Comparison of ENCODE assay signal across 8 cellular contexts in genomic region chr5:55159763-55160492, GRCh38. TPM values are rescaled to one million over a fixed set of nuclear protein-coding genes. Genes with fewer than 3 reads are reported as not detected.
A peak's percentile ranks its signal among the peaks of the same experiment; 100 is the strongest.
DNase-seq lines count a peak whose midpoint lies in the region; ATAC-seq and TF ChIP-seq lines count a peak whose summit lies in the region.

Gene GPX8, plus strand, starts transcription at chr5:55160171. Its CDS starts 22 bp downstream, at chr5:55160193.

- no peak within 1 kb of the TSS for H3K4me3 ChIP-seq in CD4-positive, CD25-positive, alpha-beta regulatory T cell (ENCODE audit: low read depth, low read length)
- peak within 1 kb of the TSS; percentile 58 for H3K4me3 ChIP-seq in HFF-Myc (replicated peaks; ENCODE audit: low read depth, low read length)
- peak within 1 kb of the TSS in 3 of 4 donors; percentile 8 to 39 (median 23) for H3K4me3 ChIP-seq in Peyer's patch
- peak within 1 kb of the TSS in 3 of 4 donors; percentile 17 to 48 (median 29) for H3K4me3 ChIP-seq in transverse colon

- no peaks in the 10 kb centered on the region for H3K4me1 Mint-ChIP-seq in CD4-positive, CD25-positive, alpha-beta regulatory T cell
- H3K4me1 Mint-ChIP-seq in effector memory CD8-positive, alpha-beta T cell (ENCODE audit: low read depth in 2 of 2): peaks cover 0 to 3% of the 10 kb centered on the region in 2 donors
- no peaks in the 10 kb centered on the region for H3K4me1 Mint-ChIP-seq in memory B cell

- H3K36me3 Mint-ChIP-seq in CD4-positive, CD25-positive, alpha-beta regulatory T cell: no peaks in the 10 kb centered on the region
- no peaks in the 10 kb centered on the region for H3K36me3 Mint-ChIP-seq in effector memory CD8-positive, alpha-beta T cell (ENCODE audit: insufficient read depth)
- no peaks in the 10 kb centered on the region for H3K36me3 Mint-ChIP-seq in memory B cell

- ATAC-seq in CD4-positive, CD25-positive, alpha-beta regulatory T cell (ENCODE audit: low read depth in 2 of 2): peak in 1 of 2 donors; percentile 60
- ATAC-seq in effector memory CD8-positive, alpha-beta T cell (replicated peaks): peak; percentile 87
- ATAC-seq in memory B cell (ENCODE audit: low read depth) (peak; percentile 41), GM19023 (IDR thresholded peaks at IDR 0.05; ENCODE audit: unreplicated experiment) (no peak)
- ATAC-seq in activated CD4-positive, CD25-positive, alpha-beta regulatory T cell treated with anti-CD3 and anti-CD28 coated beads, Interleukin-2, amount 50 U/mL, for 24 hours: no peak

- no peak for TF ChIP-seq EP300 in transverse colon (IDR thresholded peaks at IDR 0.05; ENCODE audit: low read depth)

- peak; percentile 43 for TF ChIP-seq CTCF in HFF-Myc (IDR thresholded peaks at IDR 0.05; ENCODE audit: low read depth, low read length, missing control alignments)
- TF ChIP-seq CTCF in Peyer's patch (IDR thresholded peaks at IDR 0.05): peak in 4 of 6 experiments; percentile 28 to 53 (median 40)
- TF ChIP-seq CTCF in transverse colon (IDR thresholded peaks at IDR 0.05): peak; percentile 26 to 48 (median 38)

- in situ Hi-C loops in transverse colon (cut with MboI; ENCODE audit: low pct_ligation_motif_present in 1 of 4, low pct_unique_long_range_greater_than_20kb in 1 of 4, low sequenced_read_pairs in 3 of 4): loop anchor here (10.0 to 25.0 kb wide), 3 partner anchors 255 to 648 kb away; partner anchors contain the start of genes SNX18 (in 3 of the 4) and SLC38A9 (in 1 of the 4)

- H3K27me3 Mint-ChIP-seq in CD4-positive, CD25-positive, alpha-beta regulatory T cell: peaks cover 61% of the 10 kb centered on the region
- peaks cover 11 to 18% of the 10 kb centered on the region in 2 donors for H3K27me3 Mint-ChIP-seq in effector memory CD8-positive, alpha-beta T cell
- peaks cover 13% of the 10 kb centered on the region for H3K27me3 Mint-ChIP-seq in memory B cell

- no peak within 1 kb of the TSS for H3K4me3 Mint-ChIP-seq in CD4-positive, CD25-positive, alpha-beta regulatory T cell
- H3K4me3 Mint-ChIP-seq in effector memory CD8-positive, alpha-beta T cell: no peak within 1 kb of the TSS
- no peak within 1 kb of the TSS for H3K4me3 Mint-ChIP-seq in memory B cell

- peaks cover 46% of the 10 kb centered on the region for H3K27me3 ChIP-seq in CD4-positive, CD25-positive, alpha-beta regulatory T cell (ENCODE audit: control insufficient read depth, insufficient read depth, low read length)
- H3K27me3 ChIP-seq in Peyer's patch: no peaks in the 10 kb centered on the region
- peaks cover 13% of the 10 kb centered on the region for H3K27me3 ChIP-seq in transverse colon

- DNase-seq in CD4-positive, CD25-positive, alpha-beta regulatory T cell: peak in 2 of 3 donors; percentile 57 to 58
- DNase-seq in HFF-Myc (ENCODE audit: extremely low read depth, low read depth) (peak; percentile 80), Peyer's patch (no peak), memory B cell (ENCODE audit: low spot score in 2 of 2) (no peak), transverse colon (no peak)
- peak in 2 of 3 experiments; percentile 32 to 34 for DNase-seq in effector memory CD8-positive, alpha-beta T cell

- H3K9me3 Mint-ChIP-seq in CD4-positive, CD25-positive, alpha-beta regulatory T cell: peaks cover 0 to 2% (median 0%) of the 10 kb centered on the region in 7 donors
- H3K9me3 Mint-ChIP-seq in effector memory CD8-positive, alpha-beta T cell: no peaks in the 10 kb centered on the region
- peaks cover 2% of the 10 kb centered on the region for H3K9me3 Mint-ChIP-seq in memory B cell

- intact Hi-C loops in transverse colon (cut with DNase I; ENCODE audit: low total_unique reads): loop anchor here (10.0 kb wide), 1 partner anchor 255 kb away; no protein-coding TSS in a partner anchor

- no peak within 1 kb of the TSS for H3K27ac ChIP-seq in CD4-positive, CD25-positive, alpha-beta regulatory T cell (ENCODE audit: insufficient read depth, low read length, poor library complexity, severe bottlenecking)
- H3K27ac ChIP-seq in Peyer's patch (peak within 1 kb of the TSS in 2 of 4 donors; percentile 54 to 55), transverse colon (peak within 1 kb of the TSS; percentile 63 to 74 (median 65))

- WGBS in transverse colon (ENCODE audit: low coverage in 1 of 2), 2 donors: 0 to 7% methylated on average over 5 to 10 of the region's 10 CpGs

- TF ChIP-seq POLR2A in Peyer's patch (IDR thresholded peaks at IDR 0.05) (no peak), transverse colon (IDR thresholded peaks at IDR 0.05) (no peak)

- H3K27ac Mint-ChIP-seq in CD4-positive, CD25-positive, alpha-beta regulatory T cell: no peak within 1 kb of the TSS
- no peak within 1 kb of the TSS for H3K27ac Mint-ChIP-seq in effector memory CD8-positive, alpha-beta T cell
- H3K27ac Mint-ChIP-seq in memory B cell: no peak within 1 kb of the TSS

- no peaks in the 10 kb centered on the region for H3K36me3 ChIP-seq in CD4-positive, CD25-positive, alpha-beta regulatory T cell (ENCODE audit: control insufficient read depth, insufficient read depth, low read length)
- H3K36me3 ChIP-seq in Peyer's patch (no peaks in the 10 kb centered on the region), transverse colon (no peaks in the 10 kb centered on the region)

- H3K9me3 ChIP-seq in CD4-positive, CD25-positive, alpha-beta regulatory T cell (ENCODE audit: control insufficient read depth in 2 of 2, low read length in 2 of 2): no peaks in the 10 kb centered on the region
- H3K9me3 ChIP-seq in Peyer's patch (no peaks in the 10 kb centered on the region), transverse colon (no peaks in the 10 kb centered on the region)

- H3K4me1 ChIP-seq in CD4-positive, CD25-positive, alpha-beta regulatory T cell (ENCODE audit: control insufficient read depth, insufficient read depth, low read length, poor library complexity, severe bottlenecking): no peaks in the 10 kb centered on the region
- H3K4me1 ChIP-seq in Peyer's patch: no peaks in the 10 kb centered on the region
- peaks cover 0 to 15% (median 0%) of the 10 kb centered on the region in 4 donors for H3K4me1 ChIP-seq in transverse colon

RNA-seq across cellular contexts. Expression of gene GPX8, which starts in this region (rescaled TPM):
- not detected for total RNA-seq in CD4-positive, CD25-positive, alpha-beta regulatory T cell
- polyA plus RNA-seq in CD4-positive, CD25-positive, alpha-beta regulatory T cell: not detected
- total RNA-seq in Peyer's patch (1 to 10 TPM in 3 of 4 donors, under 1 TPM in 1; 0.88 to 5.8 (median 1.3) TPM), transverse colon (1 to 10 TPM in 3 of 4 donors, not detected in 1; 2.7 to 4.0 (median 3.5) TPM)

Comparison
In these comparisons a context has a peak if more than half of its experiments do, and no peak if none do; other contexts are left out.
1. Peak in DNase-seq in CD4-positive, CD25-positive, alpha-beta regulatory T cell; RNA of the gene not detected or under 1 TPM.
2. ATAC-seq: peak in effector memory CD8-positive, alpha-beta T cell (single experiment) and memory B cell (single experiment); none in GM19023 (single experiment) and activated CD4-positive, CD25-positive, alpha-beta regulatory T cell treated with anti-CD3 and anti-CD28 coated beads, Interleukin-2, amount 50 U/mL, for 24 hours (0 of 2).
3. DNase-seq: peak in HFF-Myc (single experiment) and effector memory CD8-positive, alpha-beta T cell (2 of 3); none in Peyer's patch (0 of 3), memory B cell (0 of 2) and transverse colon (single experiment).
4. Peak in every context shown above with its lines, with median percentiles within 50 percentile points of each other: CTCF ChIP-seq.